ENCODE assay signal across 8 cellular contexts in the genomic region with DNA sequence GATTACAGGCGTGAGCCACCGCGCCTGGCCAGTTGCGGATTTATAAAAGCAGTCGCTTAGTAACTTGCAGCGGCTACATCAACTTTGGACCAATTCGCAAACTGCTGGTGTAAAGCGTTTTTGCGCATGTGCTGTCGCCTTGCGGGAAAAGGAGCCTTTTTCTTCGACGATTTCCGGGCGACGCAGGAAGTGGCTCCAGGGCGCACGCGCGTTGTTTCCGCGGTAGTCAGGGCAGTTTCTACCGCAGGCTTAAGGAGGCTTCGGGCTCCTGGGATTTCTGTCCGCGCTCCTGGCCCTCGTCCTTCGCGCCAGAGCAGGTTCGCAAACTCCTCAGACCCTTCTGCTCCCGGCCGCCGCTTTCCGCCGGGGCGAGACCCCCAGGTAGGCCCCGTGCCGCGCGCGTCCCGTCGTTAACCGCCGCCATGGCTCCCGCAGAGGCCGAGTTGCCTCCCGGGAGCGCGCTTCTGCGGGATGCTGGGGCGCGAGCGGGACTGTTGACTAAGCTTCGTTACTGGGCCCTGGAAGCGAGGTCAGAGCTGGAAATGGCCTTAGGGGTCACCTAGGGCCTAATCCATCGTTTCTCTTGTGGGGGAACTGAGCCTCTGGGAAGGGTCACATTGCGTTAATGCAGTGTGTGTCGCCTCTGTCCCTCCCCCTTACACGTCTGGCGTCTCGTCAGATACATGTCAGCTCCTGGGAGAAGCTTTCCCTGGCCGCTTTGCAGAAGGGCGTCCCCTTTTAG. TPM values are rescaled to one million over a fixed set of nuclear protein-coding genes. Genes with fewer than 3 reads are reported as not detected.
DNase-seq lines count a peak whose midpoint lies in the region; ATAC-seq and TF ChIP-seq lines count a peak whose summit lies in the region.

A gene with protein sequence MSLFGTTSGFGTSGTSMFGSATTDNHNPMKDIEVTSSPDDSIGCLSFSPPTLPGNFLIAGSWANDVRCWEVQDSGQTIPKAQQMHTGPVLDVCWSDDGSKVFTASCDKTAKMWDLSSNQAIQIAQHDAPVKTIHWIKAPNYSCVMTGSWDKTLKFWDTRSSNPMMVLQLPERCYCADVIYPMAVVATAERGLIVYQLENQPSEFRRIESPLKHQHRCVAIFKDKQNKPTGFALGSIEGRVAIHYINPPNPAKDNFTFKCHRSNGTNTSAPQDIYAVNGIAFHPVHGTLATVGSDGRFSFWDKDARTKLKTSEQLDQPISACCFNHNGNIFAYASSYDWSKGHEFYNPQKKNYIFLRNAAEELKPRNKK (plus strand): TSS at position 214 of the 742 bp plus-strand sequence. CDS start 2,784 bp downstream, outside the sequence.

- H3K23ac ChIP-seq in trophoblast cell (ENCODE audit: low read length): no peak within 1 kb of the TSS

- peak within 1 kb of the TSS; percentile 99 for H2AFZ ChIP-seq in trophoblast cell (ENCODE audit: insufficient read depth, low read length, poor library complexity)

- peak within 1 kb of the TSS; percentile 93 for H2AK5ac ChIP-seq in trophoblast cell (ENCODE audit: low read length)

- H3K4me2 ChIP-seq in trophoblast cell (ENCODE audit: low read length): peak within 1 kb of the TSS; percentile 85

- H3K9me3 Mint-ChIP-seq in activated naive CD8-positive, alpha-beta T cell treated with anti-CD3 and anti-CD28 coated beads, Interleukin-2, amount 50 U/mL, for 24 hours: no peaks in the 10 kb centered on the region

- H3K4me3 ChIP-seq in trophoblast cell (ENCODE audit: low read depth, low read length) (peak within 1 kb of the TSS; percentile 93), tibial nerve (peak within 1 kb of the TSS; percentile 65 to 100 (median 96))

- peak within 1 kb of the TSS; percentile 14 for H2BK12ac ChIP-seq in trophoblast cell (ENCODE audit: low read length)

- H3K27ac ChIP-seq in trophoblast cell (ENCODE audit: low read depth, low read length) (peak within 1 kb of the TSS; percentile 43), tibial nerve (peak within 1 kb of the TSS; percentile 62 to 94 (median 92))

- POLR2A ChIA-PET in GM10248 (lab: Yijun Ruan, JAX): no interaction called here

- peak in 1 of 2 donors; percentile 55 for TF ChIP-seq POLR2A in tibial nerve (IDR thresholded peaks at IDR 0.05)

- peaks cover 4% of the 10 kb centered on the region for H3K27me3 Mint-ChIP-seq in activated naive CD8-positive, alpha-beta T cell treated with anti-CD3 and anti-CD28 coated beads, Interleukin-2, amount 50 U/mL, for 24 hours

- CTCF ChIA-PET in GM10248 (lab: Yijun Ruan, JAX): interaction anchor here (0.9 to 6.8 kb wide), 4 partner anchors 10 to 257 kb away, joined by 3 to 105 read pairs (median 5); no protein-coding TSS in a partner anchor

- H4K91ac ChIP-seq in trophoblast cell (ENCODE audit: low read depth, low read length): peak within 1 kb of the TSS; percentile 97

- no CpG with 5 or more reads among the region's 64 CpGs for WGBS in trophoblast cell (ENCODE audit: extremely low coverage, insufficient coverage, insufficient read length)
- WGBS in tibial nerve, 2 donors: 0% methylated on average over 42 to 64 of the region's 64 CpGs

- TF ChIP-seq CTCF in GM10248 (IDR thresholded peaks at IDR 0.05; ENCODE audit: control extremely low read depth, extremely low read depth, low read depth, missing control alignments): no peak
- TF ChIP-seq CTCF in tibial nerve (IDR thresholded peaks at IDR 0.05): peak in 1 of 5 experiments; percentile 10

- peaks cover 5% of the 10 kb centered on the region for H3K79me1 ChIP-seq in trophoblast cell (ENCODE audit: low read length)

- H4K12ac ChIP-seq in trophoblast cell (ENCODE audit: low read depth, low read length): peak within 1 kb of the TSS; percentile 94

- H3K9me3 ChIP-seq in trophoblast cell (ENCODE audit: insufficient read depth, low read depth, low read length): no peaks in the 10 kb centered on the region
- no peaks in the 10 kb centered on the region for H3K9me3 ChIP-seq in tibial nerve

- TF ChIP-seq EP300 in tibial nerve (IDR thresholded peaks at IDR 0.05): peak; percentile 41 to 92

- ATAC-seq in HG02678 (IDR thresholded peaks at IDR 0.05; ENCODE audit: unreplicated experiment): peak; percentile 78
- ATAC-seq in activated naive CD8-positive, alpha-beta T cell treated with anti-CD3 and anti-CD28 coated beads, Interleukin-2, amount 50 U/mL, for 24 hours: peak; percentile 76

- H3K36me3 ChIP-seq in trophoblast cell (ENCODE audit: control insufficient read depth in 1 of 2, insufficient read depth in 2 of 2, low read length in 2 of 2) (peaks cover 7 to 16% of the 10 kb centered on the region in 2 experiments), tibial nerve (peaks cover 0 to 11% (median 3%) of the 10 kb centered on the region in 3 donors)

- peak within 1 kb of the TSS; percentile 90 for H3K9ac ChIP-seq in trophoblast cell (ENCODE audit: low read length)

- peak within 1 kb of the TSS; percentile 92 for H3K4me3 Mint-ChIP-seq in activated naive CD8-positive, alpha-beta T cell treated with anti-CD3 and anti-CD28 coated beads, Interleukin-2, amount 50 U/mL, for 24 hours

- H3K27me3 ChIP-seq in trophoblast cell (ENCODE audit: insufficient read depth, low read length) (no peaks in the 10 kb centered on the region), tibial nerve (no peaks in the 10 kb centered on the region)

- H3K4me1 ChIP-seq in trophoblast cell (ENCODE audit: control insufficient read depth in 1 of 2, insufficient read depth in 2 of 2, low read length in 2 of 2) (peaks cover 2 to 6% of the 10 kb centered on the region in 2 experiments), tibial nerve (peaks cover 0 to 19% (median 8%) of the 10 kb centered on the region in 4 donors)

- H4K8ac ChIP-seq in trophoblast cell (ENCODE audit: low read depth, low read length): peak within 1 kb of the TSS; percentile 100

- peak within 1 kb of the TSS; percentile 100 for H3K18ac ChIP-seq in trophoblast cell (ENCODE audit: low read length)

- H3K27ac Mint-ChIP-seq in activated naive CD8-positive, alpha-beta T cell treated with anti-CD3 and anti-CD28 coated beads, Interleukin-2, amount 50 U/mL, for 24 hours: peak within 1 kb of the TSS; percentile 87

- peaks cover 11% of the 10 kb centered on the region for H3K79me2 ChIP-seq in trophoblast cell (ENCODE audit: control insufficient read depth, insufficient read depth, low read length, poor library complexity)

- DNase-seq in GM10248 (ENCODE audit: extremely low spot score) (peak; percentile 90), NCI-H1436 (lab: John Stamatoyannopoulos, UW) (peak; percentile 89), SW480 (ENCODE audit: low spot score) (peak; percentile 97), cardiac septum (ENCODE audit: low spot score) (peak; percentile 95), trophoblast cell (peak; percentile 99 to 100), tibial nerve (ENCODE audit: low spot score in 2 of 2) (peak; percentile 74 to 80)
- DNase-seq in activated naive CD8-positive, alpha-beta T cell treated with anti-CD3 and anti-CD28 coated beads, Interleukin-2, amount 50 U/mL, for 24 hours: peak; percentile 93

- peaks cover 32% of the 10 kb centered on the region for H3K36me3 Mint-ChIP-seq in activated naive CD8-positive, alpha-beta T cell treated with anti-CD3 and anti-CD28 coated beads, Interleukin-2, amount 50 U/mL, for 24 hours (ENCODE audit: low read depth)

- peak within 1 kb of the TSS; percentile 99 for H2BK120ac ChIP-seq in trophoblast cell (ENCODE audit: insufficient read depth, low read length, poor library complexity)

- H3K4me1 Mint-ChIP-seq in activated naive CD8-positive, alpha-beta T cell treated with anti-CD3 and anti-CD28 coated beads, Interleukin-2, amount 50 U/mL, for 24 hours: peaks cover 32% of the 10 kb centered on the region

- H2BK5ac ChIP-seq in trophoblast cell (ENCODE audit: low read depth, low read length, poor library complexity): peak within 1 kb of the TSS; percentile 82

- H3K14ac ChIP-seq in trophoblast cell (ENCODE audit: low read length): peak within 1 kb of the TSS; percentile 97

- intact Hi-C loops in cardiac septum (cut with DNase I): no loop called here

- H3K4ac ChIP-seq in trophoblast cell (ENCODE audit: low read depth, low read length): peak within 1 kb of the TSS; percentile 99

RNA-seq across cellular contexts. Expression of the gene that starts here (rescaled TPM):
- total RNA-seq in cardiac septum (13.8 TPM), tibial nerve (10 to 100 TPM; 12.6 to 20.9 (median 19.0) TPM)
- 18.8 and 19.7 TPM in 2 replicates for polyA plus RNA-seq in trophoblast cell (2013)

Comparison
In these comparisons a context has a peak if more than half of its experiments do, and no peak if none do; other contexts are left out.
1. Peak in every context shown above with its lines: DNase-seq, ATAC-seq, H3K4me3 ChIP-seq and H3K27ac ChIP-seq.